ENCODE assay signal across 9 cellular contexts in the genomic region with DNA sequence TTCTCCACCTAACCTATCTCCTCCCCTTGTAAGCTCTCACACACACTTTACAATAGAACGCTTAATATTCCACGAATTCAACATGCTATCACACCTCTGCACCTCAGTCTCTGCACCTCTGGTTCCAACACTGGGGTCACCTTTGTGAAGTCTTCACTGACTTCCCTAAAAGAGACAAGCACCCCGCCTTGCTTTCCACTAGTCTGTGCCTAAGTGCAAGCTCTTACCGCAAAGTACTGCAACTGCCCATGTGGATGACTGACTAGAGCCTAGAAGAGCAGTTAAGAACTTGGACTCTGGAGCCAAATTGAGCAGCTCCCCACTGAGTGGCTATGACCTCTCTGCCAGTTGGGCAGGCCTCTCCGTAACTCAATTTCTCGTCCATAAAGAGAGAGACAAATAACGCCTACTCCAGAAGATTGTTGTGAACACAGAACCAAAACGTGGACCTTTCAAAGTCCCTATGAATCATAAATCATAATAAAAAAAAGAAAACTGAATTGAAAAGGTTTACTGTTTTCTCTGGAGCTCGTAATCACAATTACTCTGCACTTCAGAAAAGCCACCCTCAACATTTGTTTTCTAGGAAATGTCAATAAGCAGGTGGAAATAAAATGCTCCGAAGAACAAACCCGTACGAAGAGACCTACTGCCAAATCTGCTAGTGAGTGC. TPM values are rescaled to one million over a fixed set of nuclear protein-coding genes. Genes with fewer than 3 reads are reported as not detected.
A peak's percentile ranks its signal among the peaks of the same experiment; 100 is the strongest.
DNase-seq lines count a peak whose midpoint lies in the region; ATAC-seq, FAIRE-seq and TF ChIP-seq lines count a peak whose summit lies in the region.
"Had no signal": no experiment of that assay in that cellular context is flagged by ENCODE, and none has a peak within 500 bp of the region (broad histone marks: within the 10 kb centered on the region; RNA-seq: fewer than 3 reads in every experiment).

No MANE protein-coding gene starts in this region.

- H3K9me3 ChIP-seq in endodermal cell (ENCODE audit: control insufficient read depth, low read length) (peaks cover 5% of the 10 kb centered on the region), mucosa of descending colon (no peaks in the 10 kb centered on the region)

- DNase-seq in GM19239 (ENCODE audit: insufficient read length, low spot score) (no peak), SIG-M5 treated with dmso at 0.1 percent for 504 hours (lab: John Stamatoyannopoulos, UW; ENCODE audit: unreplicated experiment) (peak; percentile 85), endodermal cell (no peak), mucosa of descending colon (peak in 1 of 3 donors; percentile 68), HuH-7.5 (ENCODE audit: low spot score) (no peak), COR-L47 (lab: John Stamatoyannopoulos, UW) (no peak), GOT3 (lab: John Stamatoyannopoulos, UW) (no peak)

- H3K27me3 ChIP-seq in ACC112 (ENCODE audit: insufficient read depth, low read length) (no peaks in the 10 kb centered on the region), endodermal cell (ENCODE audit: control insufficient read depth, insufficient read depth, low read length, poor library complexity, severe bottlenecking) (no peaks in the 10 kb centered on the region)

- peak; percentile 26 for FAIRE-seq in GM19239 (lab: Jason Lieb, UNC)

- H3K79me2 ChIP-seq in ACC112 (ENCODE audit: control insufficient read depth, insufficient read depth, low read length, unreplicated experiment), result peaks cover 59% of the 10 kb centered on the region

- H3K36me3 ChIP-seq in ACC112 (ENCODE audit: insufficient read depth, low read length) (no peaks in the 10 kb centered on the region), endodermal cell (ENCODE audit: control insufficient read depth, insufficient read depth, low read length) (peaks cover 10% of the 10 kb centered on the region), mucosa of descending colon (ENCODE audit: low read depth) (no peaks in the 10 kb centered on the region)

- H3K4me1 ChIP-seq in ACC112 (ENCODE audit: control insufficient read depth, insufficient read depth, low read length, unreplicated experiment) (peaks cover 37% of the 10 kb centered on the region), endodermal cell (ENCODE audit: control insufficient read depth, insufficient read depth, low read length) (no peaks in the 10 kb centered on the region), mucosa of descending colon (ENCODE audit: low read depth) (peaks cover 31% of the 10 kb centered on the region)

- TF ChIP-seq CTCF in endodermal cell (conservative IDR thresholded peaks at IDR 0.05) (no peak), mucosa of descending colon (IDR thresholded peaks at IDR 0.05) (no peak)

- H2AFZ ChIP-seq in ACC112 (ENCODE audit: low read length, unreplicated experiment), result peak overlapping the region; percentile 97

- peak overlapping the region; percentile 96 for H3K27ac Mint-ChIP-seq in endodermal cell

- peak; percentile 57 for ATAC-seq in mucosa of descending colon

- H3K36me3 Mint-ChIP-seq in endodermal cell (ENCODE audit: low read depth), result peaks cover 20% of the 10 kb centered on the region

- H3K27me3 Mint-ChIP-seq in endodermal cell (ENCODE audit: insufficient read depth), result no peaks in the 10 kb centered on the region

- peaks cover 45% of the 10 kb centered on the region for H3K4me1 Mint-ChIP-seq in endodermal cell

- H3K4me3 Mint-ChIP-seq in endodermal cell, result peak overlapping the region; percentile 85

- 61 to 65% methylated on average over 8 to 12 of the region's 12 CpGs for WGBS in endodermal cell (ENCODE audit: insufficient coverage in 1 of 2, insufficient read length in 1 of 2), 2 experiments

- H3K27ac ChIP-seq in ACC112 (ENCODE audit: low read depth, low read length) (peak overlapping the region; percentile 67), endodermal cell (ENCODE audit: low read depth, low read length) (no peak overlapping the region)

- peak overlapping the region; percentile 97 for H3K4me3 ChIP-seq in ACC112 (ENCODE audit: low read depth, low read length)
- peak overlapping the region; percentile 98 for H3K4me3 ChIP-seq in endodermal cell (ENCODE audit: low read length)
- H3K4me3 ChIP-seq in mucosa of descending colon, result peak overlapping the region; percentile 95

- H3K9ac ChIP-seq in endodermal cell (ENCODE audit: extremely low read depth, low read length, poor library complexity, severe bottlenecking), result peak overlapping the region; percentile 87

- intact Hi-C loops in mucosa of descending colon (cut with DNase I, micrococcal nuclease), result no loop called here

- H3K9me3 Mint-ChIP-seq in endodermal cell, result peaks cover 2% of the 10 kb centered on the region

RNA-seq across cellular contexts. Expression of a gene that starts 1.2 kb away (rescaled TPM):
- total RNA-seq in endodermal cell (10 to 100 TPM; 23.7 to 30.2 TPM), mucosa of descending colon (100 to 1,000 TPM in 1 of 3 donors, 10 to 100 TPM in 2; 77.1 to 133 (median 97.6) TPM)
- polyA plus RNA-seq in endodermal cell (2013, experiment 1 of 2), result 38.7 TPM
- 34.8 TPM for polyA plus RNA-seq in endodermal cell (2013, experiment 2 of 2)

RNA-seq across cellular contexts. Expression of a gene that starts 44.5 kb away (rescaled TPM):
- total RNA-seq in endodermal cell (not detected), mucosa of descending colon (not detected)
- not detected for polyA plus RNA-seq in endodermal cell (2013, experiment 1 of 2)
- not detected for polyA plus RNA-seq in endodermal cell (2013, experiment 2 of 2)
- total RNA-seq: pulmonary artery endothelial cell had no signal
